In genomic region chr12:26861690-26862089, GRCh38 we compare ENCODE assay signal across 8 cellular contexts.
"Had no signal": no experiment of that assay in that cellular context is flagged by ENCODE, and none has a peak within 500 bp of the region (broad histone marks: within the 10 kb centered on the region; RNA-seq: fewer than 3 reads in every experiment).

No MANE protein-coding gene starts in this region.

- ATAC-seq: HepG2, K562 had no signal

- FAIRE-seq: HepG2, HTR-8/SVneo, K562 had no signal

- DNase-seq: IMR-90, KBM-7, KG1 had no signal

- H3K36me3 Mint-ChIP-seq: IgD-negative memory B cell had no signal

- H3K4me3 ChIP-seq: K562 had no signal

- H3K27me3 Mint-ChIP-seq: IgD-negative memory B cell had no signal

- H3K27ac ChIP-seq: HL-60 had no signal

- H3K4me3 Mint-ChIP-seq: IgD-negative memory B cell had no signal

- H3K27ac Mint-ChIP-seq: IgD-negative memory B cell had no signal
